ENCODE assay signal across 28 cellular contexts in the genomic region with DNA sequence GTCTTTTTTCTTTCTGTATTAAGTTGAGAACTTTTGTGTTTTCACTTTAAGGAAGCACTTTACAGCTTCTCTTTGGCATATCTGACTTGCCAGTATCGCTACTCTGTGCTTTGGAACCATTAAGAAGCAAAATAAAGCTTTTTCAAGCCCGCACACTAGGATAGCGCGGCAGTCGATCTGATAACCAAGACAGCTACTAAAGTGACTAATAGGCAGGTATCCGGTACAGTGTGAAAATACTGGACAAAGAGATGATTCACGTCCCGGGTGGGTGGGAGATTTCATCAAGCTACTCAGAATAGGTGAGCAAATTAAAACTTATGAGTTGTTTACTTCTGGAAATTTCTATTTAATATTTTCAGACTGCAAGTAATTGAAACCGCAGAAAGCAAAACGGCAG. TPM values are rescaled to one million over a fixed set of nuclear protein-coding genes. Genes with fewer than 3 reads are reported as not detected.
"Had no signal": no experiment of that assay in that cellular context is flagged by ENCODE, and none has a peak within 500 bp of the region (broad histone marks: within the 10 kb centered on the region; RNA-seq: fewer than 3 reads in every experiment).

No MANE protein-coding gene starts in this region.

- H3K27ac Mint-ChIP-seq: stimulated activated effector memory CD8-positive, alpha-beta T cell treated with anti-CD3 and anti-CD28 coated beads, Interleukin-12 subunit alpha, Interleukin-12 subunit beta, amount 100 ng/mL, for 72 hours; stimulated activated memory B cell treated with anti-CD40 and anti-IgM and Interleukin-4, amounts not matched to agents 10 μg/mL and 1 μg/mL and 100 μg/mL, for 72 hours; stimulated activated naive B cell treated with anti-CD40 and anti-IgM and Interleukin-4, amounts not matched to agents 10 μg/mL and 1 μg/mL and 100 μg/mL, for 72 hours; stimulated activated naive CD8-positive, alpha-beta T cell treated with anti-CD3 and anti-CD28 coated beads, Interleukin-15, amount 100 ng/mL, for 72 hours; stimulated activated naive CD8-positive, alpha-beta T cell treated with anti-CD3 and anti-CD28 coated beads, Interleukin-15, Interleukin-2, amounts not matched to agents 100 ng/mL and 50 ng/mL, for 24 hours; type B pancreatic cell had no signal

- H3K27ac ChIP-seq: stomach, suprapubic skin, testis, thoracic aorta, thyroid gland, tibial artery, tibial nerve, transverse colon, upper lobe of left lung, upper lobe of right lung, uterus, vagina had no signal

- H3K36me3 Mint-ChIP-seq: stimulated activated effector memory CD8-positive, alpha-beta T cell treated with anti-CD3 and anti-CD28 coated beads, Interleukin-12 subunit alpha, Interleukin-12 subunit beta, amount 100 ng/mL, for 72 hours; stimulated activated memory B cell treated with anti-CD40 and anti-IgM and Interleukin-4, amounts not matched to agents 10 μg/mL and 1 μg/mL and 100 μg/mL, for 72 hours; stimulated activated naive B cell treated with anti-CD40 and anti-IgM and Interleukin-4, amounts not matched to agents 10 μg/mL and 1 μg/mL and 100 μg/mL, for 72 hours; type B pancreatic cell had no signal

- H3K4me1 ChIP-seq: stomach, suprapubic skin, thyroid gland, tibial artery, transverse colon, upper lobe of left lung, upper lobe of right lung, uterus had no signal

- H3K4me3 Mint-ChIP-seq: stimulated activated effector memory CD8-positive, alpha-beta T cell treated with anti-CD3 and anti-CD28 coated beads, Interleukin-12 subunit alpha, Interleukin-12 subunit beta, amount 100 ng/mL, for 72 hours; stimulated activated memory B cell treated with anti-CD40 and anti-IgM and Interleukin-4, amounts not matched to agents 10 μg/mL and 1 μg/mL and 100 μg/mL, for 72 hours; stimulated activated naive B cell treated with anti-CD40 and anti-IgM and Interleukin-4, amounts not matched to agents 10 μg/mL and 1 μg/mL and 100 μg/mL, for 72 hours; stimulated activated naive CD8-positive, alpha-beta T cell treated with anti-CD3 and anti-CD28 coated beads, Interleukin-15, amount 100 ng/mL, for 72 hours; stimulated activated naive CD8-positive, alpha-beta T cell treated with anti-CD3 and anti-CD28 coated beads, Interleukin-15, Interleukin-2, amounts not matched to agents 100 ng/mL and 50 ng/mL, for 24 hours; type B pancreatic cell had no signal

- H3K9me3 ChIP-seq: stomach, suprapubic skin, testis, thoracic aorta, thyroid gland, tibial artery, tibial nerve, transverse colon, upper lobe of left lung, upper lobe of right lung, uterus, vagina had no signal

- H3K27me3 Mint-ChIP-seq: stimulated activated memory B cell treated with anti-CD40 and anti-IgM and Interleukin-4, amounts not matched to agents 10 μg/mL and 1 μg/mL and 100 μg/mL, for 72 hours; stimulated activated naive B cell treated with anti-CD40 and anti-IgM and Interleukin-4, amounts not matched to agents 10 μg/mL and 1 μg/mL and 100 μg/mL, for 72 hours; stimulated activated naive CD8-positive, alpha-beta T cell treated with anti-CD3 and anti-CD28 coated beads, Interleukin-15, amount 100 ng/mL, for 72 hours had no signal

- DNase-seq: stimulated activated CD4-positive, alpha-beta T cell treated with anti-CD3 and anti-CD28 coated beads, Interleukin-2, amount 100 ng/mL, for 48 hours; stimulated activated CD4-positive, alpha-beta T cell treated with anti-CD3 and anti-CD28 coated beads, Interleukin-4, amount 100 ng/mL, for 1 hour; stimulated activated CD4-positive, alpha-beta T cell treated with anti-CD3 and anti-CD28 coated beads, Interleukin-4, amount 100 ng/mL, for 24 hours; stimulated activated CD4-positive, alpha-beta T cell treated with anti-CD3 and anti-CD28 coated beads, Interleukin-4, amount 100 ng/mL, for 4 hours; stimulated activated CD8-positive, alpha-beta memory T cell treated with anti-CD3 and anti-CD28 coated beads, Interleukin-4, amount 100 ng/mL, for 48 hours; stimulated activated naive B cell treated with anti-CD40 and anti-IgM and Interleukin-4, amounts not matched to agents 10 μg/mL and 1 μg/mL and 100 μg/mL, for 72 hours; stimulated activated naive CD4-positive, alpha-beta T cell; stimulated activated naive CD4-positive, alpha-beta T cell treated with Interleukin-2 at 50 U/mL for 16 hours; stimulated activated naive CD8-positive, alpha-beta T cell treated with anti-CD3 and anti-CD28 coated beads, Interleukin-15, amount 100 ng/mL, for 72 hours; stimulated activated naive CD8-positive, alpha-beta T cell treated with anti-CD3 and anti-CD28 coated beads, Interleukin-15, Interleukin-2, amounts not matched to agents 100 U/mL and 50 U/mL, for 24 hours; stomach; substantia nigra; testis; thyroid gland; tibial artery; transverse colon; trophoblast cell; upper lobe of left lung; upper lobe of right lung; uterus had no signal

- H3K36me3 ChIP-seq: stomach, suprapubic skin, thoracic aorta, thyroid gland, tibial artery, tibial nerve, transverse colon, upper lobe of left lung, upper lobe of right lung, uterus, vagina had no signal

- H3K4me3 ChIP-seq: stomach, suprapubic skin, testis, thoracic aorta, thyroid gland, tibial artery, tibial nerve, transverse colon, upper lobe of left lung, upper lobe of right lung, uterus, vagina had no signal

- ATAC-seq: stimulated activated effector memory CD8-positive, alpha-beta T cell treated with anti-CD3 and anti-CD28 coated beads, Interleukin-12 subunit alpha, Interleukin-12 subunit beta, amount 100 ng/mL, for 72 hours; stimulated activated memory B cell treated with anti-CD40 and anti-IgM and Interleukin-4, amounts not matched to agents 10 μg/mL and 1 μg/mL and 100 μg/mL, for 72 hours; stimulated activated naive B cell treated with anti-CD40 and anti-IgM and Interleukin-4, amounts not matched to agents 10 μg/mL and 1 μg/mL and 100 μg/mL, for 72 hours; stimulated activated naive CD8-positive, alpha-beta T cell treated with anti-CD3 and anti-CD28 coated beads, Interleukin-15, amount 100 ng/mL, for 72 hours; stimulated activated naive CD8-positive, alpha-beta T cell treated with anti-CD3 and anti-CD28 coated beads, Interleukin-15, Interleukin-2, amounts not matched to agents 100 U/mL and 50 U/mL, for 24 hours; upper lobe of right lung had no signal

- H3K27me3 ChIP-seq: stomach, suprapubic skin, testis, thyroid gland, tibial artery, tibial nerve, transverse colon, upper lobe of left lung, upper lobe of right lung, uterus, vagina had no signal

- H3K4me1 Mint-ChIP-seq: stimulated activated effector memory CD8-positive, alpha-beta T cell treated with anti-CD3 and anti-CD28 coated beads, Interleukin-12 subunit alpha, Interleukin-12 subunit beta, amount 100 ng/mL, for 72 hours; stimulated activated memory B cell treated with anti-CD40 and anti-IgM and Interleukin-4, amounts not matched to agents 10 μg/mL and 1 μg/mL and 100 μg/mL, for 72 hours; stimulated activated naive B cell treated with anti-CD40 and anti-IgM and Interleukin-4, amounts not matched to agents 10 μg/mL and 1 μg/mL and 100 μg/mL, for 72 hours; stimulated activated naive CD8-positive, alpha-beta T cell treated with anti-CD3 and anti-CD28 coated beads, Interleukin-15, amount 100 ng/mL, for 72 hours had no signal

- H3K9me3 Mint-ChIP-seq: stimulated activated naive CD8-positive, alpha-beta T cell treated with anti-CD3 and anti-CD28 coated beads, Interleukin-15, amount 100 ng/mL, for 72 hours; type B pancreatic cell had no signal

RNA-seq across cellular contexts. Expression of gene SHISA6, which starts 53.8 kb away (rescaled TPM):
- total RNA-seq: upper lobe of right lung had no signal
